ENCODE assay signal across 16 cellular contexts in the genomic region with DNA sequence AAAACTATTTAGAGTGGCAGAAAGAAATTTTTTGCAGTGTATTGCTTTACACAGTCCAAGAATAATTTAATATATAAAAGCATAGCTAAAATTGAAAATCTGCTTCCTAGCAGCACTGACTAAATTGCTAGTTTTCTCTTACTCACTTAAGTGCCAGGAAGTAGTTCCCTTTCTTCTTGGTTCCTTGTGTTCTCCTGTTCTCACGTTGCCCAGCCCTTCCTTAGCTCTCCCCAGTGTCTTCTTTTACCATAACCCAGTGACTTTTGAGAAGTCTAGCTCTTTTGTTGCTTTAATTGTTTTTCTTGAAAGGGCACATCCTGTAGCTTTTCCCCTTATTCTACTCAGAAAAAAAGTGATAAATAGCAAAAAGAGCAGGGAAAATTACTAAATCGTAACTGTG.
DNase-seq lines count a peak whose midpoint lies in the region; ATAC-seq and TF ChIP-seq lines count a peak whose summit lies in the region.
"Had no signal": no experiment of that assay in that cellular context is flagged by ENCODE, and none has a peak within 500 bp of the region (broad histone marks: within the 10 kb centered on the region; RNA-seq: fewer than 3 reads in every experiment).

No MANE protein-coding gene starts in this region.

- H3K9ac ChIP-seq in Karpas-422 (ENCODE audit: low read length), result no peak overlapping the region

- H3K36me3 ChIP-seq in A673 (ENCODE audit: insufficient read depth, low read length, poor library complexity, severe bottlenecking) (no peaks in the 10 kb centered on the region), Karpas-422 (ENCODE audit: insufficient read depth, low read length) (no peaks in the 10 kb centered on the region)

- H3K4me3 Mint-ChIP-seq in WTC11, result no peak overlapping the region
- H3K4me3 Mint-ChIP-seq in glutamatergic neuron (ENCODE audit: unreplicated experiment), result no peak overlapping the region
- H3K4me3 Mint-ChIP-seq: CD14-positive monocyte; CD8-positive, alpha-beta T cell; H9; IgD-negative memory B cell had no signal

- H3K9me3 ChIP-seq in A673 (ENCODE audit: low read depth, low read length, poor library complexity, severe bottlenecking), result no peaks in the 10 kb centered on the region
- no peaks in the 10 kb centered on the region for H3K9me3 ChIP-seq in Karpas-422 (ENCODE audit: low read length)

- H3K27ac Mint-ChIP-seq in WTC11 (no peak overlapping the region), glutamatergic neuron (ENCODE audit: unreplicated experiment) (peak overlapping the region; percentile 65)
- H3K27ac Mint-ChIP-seq: CD14-positive monocyte; CD8-positive, alpha-beta T cell; H9; IgD-negative memory B cell had no signal

- no peak for TF ChIP-seq CTCF in A673 (conservative IDR thresholded peaks at IDR 0.05; ENCODE audit: low read depth, low read length)
- no peak for TF ChIP-seq CTCF in WTC11 (IDR thresholded peaks at IDR 0.05)
- no peak for TF ChIP-seq CTCF in glutamatergic neuron (IDR thresholded peaks at IDR 0.05; ENCODE audit: partially characterized antibody, unreplicated experiment)

- DNase-seq in A673 (ENCODE audit: low spot score) (peak; percentile 18), Karpas-422 (no peak), WTC11 (ENCODE audit: low spot score) (no peak), glutamatergic neuron (no peak), NCI-H1105 (lab: John Stamatoyannopoulos, UW) (no peak)
- no peak for DNase-seq in stimulated activated CD4-positive, alpha-beta T cell treated with anti-CD3 and anti-CD28 coated beads, Interleukin-4, amount 100 ng/mL, for 24 hours
- DNase-seq: CD8-positive, alpha-beta T cell; COR-L47; DMS153; DMS79 treated with DMSO at 0.1 percent for 48 hours; EL; GOT3; H9 had no signal

- POLR2A ChIA-PET in A673 (lab: Charles Lee; ENCODE audit: low non-redundant PET) (interaction anchor here (0.5 kb wide), 1 partner anchor 9 kb away, joined by 4 read pairs; no protein-coding TSS in a partner anchor), WTC11 (lab: Charles Lee) (no interaction called here)

- intact Hi-C loops in A673 (cut with micrococcal nuclease; ENCODE audit: unreplicated experiment), result no loop called here

- no peaks in the 10 kb centered on the region for H3K27me3 ChIP-seq in A673 (replicated peaks; ENCODE audit: insufficient read depth, low read depth, low read length, poor library complexity)
- no peaks in the 10 kb centered on the region for H3K27me3 ChIP-seq in Karpas-422 (ENCODE audit: low read length)

- no peaks in the 10 kb centered on the region for H4K20me1 ChIP-seq in Karpas-422 (ENCODE audit: insufficient read depth, low read depth, low read length)

- H3K27me3 Mint-ChIP-seq in WTC11 (ENCODE audit: low read depth) (no peaks in the 10 kb centered on the region), glutamatergic neuron (ENCODE audit: unreplicated experiment) (peaks cover 2% of the 10 kb centered on the region)
- H3K27me3 Mint-ChIP-seq: IgD-negative memory B cell had no signal

- H3K4me3 ChIP-seq in A673 (ENCODE audit: low read depth, low read length, poor library complexity, severe bottlenecking), result no peak overlapping the region
- H3K4me3 ChIP-seq in Karpas-422 (ENCODE audit: low read length), result no peak overlapping the region

- H3K79me2 ChIP-seq in Karpas-422 (ENCODE audit: low read length), result no peaks in the 10 kb centered on the region

- no peaks in the 10 kb centered on the region for H3K9me3 Mint-ChIP-seq in WTC11
- H3K9me3 Mint-ChIP-seq in glutamatergic neuron (ENCODE audit: unreplicated experiment), result no peaks in the 10 kb centered on the region
- H3K9me3 Mint-ChIP-seq: H9 had no signal

- H3K4me1 Mint-ChIP-seq in WTC11 (peaks cover 29% of the 10 kb centered on the region), glutamatergic neuron (ENCODE audit: low read depth, unreplicated experiment) (peaks cover 24% of the 10 kb centered on the region)
- H3K4me1 Mint-ChIP-seq: CD14-positive monocyte, IgD-negative memory B cell had no signal

- H3K4me1 ChIP-seq in A673 (ENCODE audit: insufficient read depth, low read length, poor library complexity, severe bottlenecking) (no peaks in the 10 kb centered on the region), Karpas-422 (ENCODE audit: low read length) (peaks cover 3% of the 10 kb centered on the region; the same call in 1 of the 2 replicates)

- H3K27ac ChIP-seq in A673 (ENCODE audit: low read depth, low read length, poor library complexity, severe bottlenecking) (no peak overlapping the region), Karpas-422 (ENCODE audit: low read length) (no peak overlapping the region)

- H3K9me2 ChIP-seq in Karpas-422 (replicated peaks; ENCODE audit: insufficient read depth, low read length), result no peaks in the 10 kb centered on the region

- H2AFZ ChIP-seq in Karpas-422 (ENCODE audit: low read length), result 0 out of 2 replicates have a peak overlapping the region, but pooled peaks have one; percentile 24

- 0 out of 2 replicates have a peak, but pooled peaks have one; percentile 25 for ATAC-seq in WTC11
- ATAC-seq in GM18909 (IDR thresholded peaks at IDR 0.05; ENCODE audit: poor library complexity, unreplicated experiment), result no peak
- ATAC-seq: CD8-positive, alpha-beta T cell had no signal

- no TSS peak for BruUV-seq in A673 (replicated peaks; lab: Mats Ljungman, UMichigan)

- H3K36me3 Mint-ChIP-seq in WTC11, result no peaks in the 10 kb centered on the region
- no peaks in the 10 kb centered on the region for H3K36me3 Mint-ChIP-seq in glutamatergic neuron (ENCODE audit: unreplicated experiment)
- H3K36me3 Mint-ChIP-seq: CD14-positive monocyte; CD8-positive, alpha-beta T cell; IgD-negative memory B cell had no signal

- CTCF ChIA-PET in A673 (lab: Charles Lee), result no interaction called here
- CTCF ChIA-PET in WTC11 (lab: Charles Lee), result interaction anchor here (0.6 kb wide), 1 partner anchor 243 kb away, joined by 3 read pairs; no protein-coding TSS in a partner anchor

- no peak overlapping the region for H3K4me2 ChIP-seq in Karpas-422 (ENCODE audit: low read depth, low read length, poor library complexity, severe bottlenecking)

TF ChIP-seq in WTC11, 78 proteins besides CTCF, POLR2A, EP300 and RAD21:
- TF ChIP-seq, protein P1, sequence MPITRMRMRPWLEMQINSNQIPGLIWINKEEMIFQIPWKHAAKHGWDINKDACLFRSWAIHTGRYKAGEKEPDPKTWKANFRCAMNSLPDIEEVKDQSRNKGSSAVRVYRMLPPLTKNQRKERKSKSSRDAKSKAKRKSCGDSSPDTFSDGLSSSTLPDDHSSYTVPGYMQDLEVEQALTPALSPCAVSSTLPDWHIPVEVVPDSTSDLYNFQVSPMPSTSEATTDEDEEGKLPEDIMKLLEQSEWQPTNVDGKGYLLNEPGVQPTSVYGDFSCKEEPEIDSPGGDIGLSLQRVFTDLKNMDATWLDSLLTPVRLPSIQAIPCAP (CRISPR knock-in tag; IDR thresholded peaks at IDR 0.05), result no peak
- TF ChIP-seq NR3C1 (CRISPR knock-in tag; conservative IDR thresholded peaks at IDR 0.05; ENCODE audit: low read depth) (no peak), ZNF396 (CRISPR knock-in tag; IDR thresholded peaks at IDR 0.05; ENCODE audit: borderline replicate concordance) (no peak), MYBL2 (CRISPR knock-in tag; IDR thresholded peaks at IDR 0.05) (no peak), JUN (CRISPR knock-in tag; IDR thresholded peaks at IDR 0.05) (no peak)
- TF ChIP-seq, protein P2, sequence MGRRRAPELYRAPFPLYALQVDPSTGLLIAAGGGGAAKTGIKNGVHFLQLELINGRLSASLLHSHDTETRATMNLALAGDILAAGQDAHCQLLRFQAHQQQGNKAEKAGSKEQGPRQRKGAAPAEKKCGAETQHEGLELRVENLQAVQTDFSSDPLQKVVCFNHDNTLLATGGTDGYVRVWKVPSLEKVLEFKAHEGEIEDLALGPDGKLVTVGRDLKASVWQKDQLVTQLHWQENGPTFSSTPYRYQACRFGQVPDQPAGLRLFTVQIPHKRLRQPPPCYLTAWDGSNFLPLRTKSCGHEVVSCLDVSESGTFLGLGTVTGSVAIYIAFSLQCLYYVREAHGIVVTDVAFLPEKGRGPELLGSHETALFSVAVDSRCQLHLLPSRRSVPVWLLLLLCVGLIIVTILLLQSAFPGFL (CRISPR knock-in tag; IDR thresholded peaks at IDR 0.05; ENCODE audit: borderline replicate concordance), result no peak
- TF ChIP-seq, protein P3, sequence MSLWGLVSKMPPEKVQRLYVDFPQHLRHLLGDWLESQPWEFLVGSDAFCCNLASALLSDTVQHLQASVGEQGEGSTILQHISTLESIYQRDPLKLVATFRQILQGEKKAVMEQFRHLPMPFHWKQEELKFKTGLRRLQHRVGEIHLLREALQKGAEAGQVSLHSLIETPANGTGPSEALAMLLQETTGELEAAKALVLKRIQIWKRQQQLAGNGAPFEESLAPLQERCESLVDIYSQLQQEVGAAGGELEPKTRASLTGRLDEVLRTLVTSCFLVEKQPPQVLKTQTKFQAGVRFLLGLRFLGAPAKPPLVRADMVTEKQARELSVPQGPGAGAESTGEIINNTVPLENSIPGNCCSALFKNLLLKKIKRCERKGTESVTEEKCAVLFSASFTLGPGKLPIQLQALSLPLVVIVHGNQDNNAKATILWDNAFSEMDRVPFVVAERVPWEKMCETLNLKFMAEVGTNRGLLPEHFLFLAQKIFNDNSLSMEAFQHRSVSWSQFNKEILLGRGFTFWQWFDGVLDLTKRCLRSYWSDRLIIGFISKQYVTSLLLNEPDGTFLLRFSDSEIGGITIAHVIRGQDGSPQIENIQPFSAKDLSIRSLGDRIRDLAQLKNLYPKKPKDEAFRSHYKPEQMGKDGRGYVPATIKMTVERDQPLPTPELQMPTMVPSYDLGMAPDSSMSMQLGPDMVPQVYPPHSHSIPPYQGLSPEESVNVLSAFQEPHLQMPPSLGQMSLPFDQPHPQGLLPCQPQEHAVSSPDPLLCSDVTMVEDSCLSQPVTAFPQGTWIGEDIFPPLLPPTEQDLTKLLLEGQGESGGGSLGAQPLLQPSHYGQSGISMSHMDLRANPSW (CRISPR knock-in tag; conservative IDR thresholded peaks at IDR 0.05; ENCODE audit: low read depth), result no peak
